19 cellular contexts compared by ENCODE assay signal in the genomic region with DNA sequence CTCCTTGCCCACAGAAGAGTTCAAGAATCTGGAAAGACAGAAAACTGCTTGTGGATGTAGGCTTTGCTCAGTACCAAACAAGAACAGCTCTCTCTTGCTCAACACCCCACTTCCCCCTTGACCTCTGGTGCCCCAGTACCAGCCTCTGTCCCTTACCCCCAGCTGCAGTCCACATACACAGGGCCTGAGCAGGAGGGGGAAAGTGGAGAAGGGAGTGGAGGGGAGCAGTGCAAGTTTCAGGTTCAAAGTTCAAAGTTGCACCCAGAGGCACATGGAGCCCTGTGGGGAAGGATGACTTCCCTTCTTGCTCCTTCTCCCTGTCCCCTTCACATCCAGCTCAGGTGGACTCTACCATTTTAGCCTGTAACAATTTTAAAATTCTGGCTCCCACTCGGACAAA.
DNase-seq lines count a peak whose midpoint lies in the region; ATAC-seq and TF ChIP-seq lines count a peak whose summit lies in the region.
"Had no signal": no experiment of that assay in that cellular context is flagged by ENCODE, and none has a peak within 500 bp of the region (broad histone marks: within the 10 kb centered on the region; RNA-seq: fewer than 3 reads in every experiment).

No MANE protein-coding gene starts in this region.

- no peak overlapping the region for H3K4me2 ChIP-seq in GM23338
- no peak overlapping the region for H3K4me2 ChIP-seq in neural progenitor cell

- H3K4me3 Mint-ChIP-seq in GM23338 (no peak overlapping the region), neural progenitor cell (no peak overlapping the region)
- H3K4me3 Mint-ChIP-seq: activated CD4-positive, alpha-beta T cell treated with anti-CD3 and anti-CD28 coated beads, Interleukin-2, amount 10 ng/mL, durations not matched to agents 7 days and 5 days; CD14-positive monocyte; effector memory CD8-positive, alpha-beta T cell; memory B cell had no signal

- H4K20me1 ChIP-seq in GM23338 (replicated peaks; ENCODE audit: insufficient read depth) (no peaks in the 10 kb centered on the region), neural progenitor cell (ENCODE audit: low read depth) (no peaks in the 10 kb centered on the region)

- no peaks in the 10 kb centered on the region for H3K9me2 ChIP-seq in GM23338 (ENCODE audit: insufficient read depth)

- H3K27ac ChIP-seq in GM23338 (ENCODE audit: low read depth) (no peak overlapping the region), heart left ventricle (no peak overlapping the region), neutrophil (peak overlapping the region; percentile 58), neural progenitor cell (no peak overlapping the region)

- no peaks in the 10 kb centered on the region for H3K4me1 ChIP-seq in GM23338 (ENCODE audit: insufficient read depth)
- peaks cover 0 to 7% (median 0%) of the 10 kb centered on the region in 12 donors for H3K4me1 ChIP-seq in heart left ventricle
- peaks cover 17 to 20% of the 10 kb centered on the region in 2 experiments for H3K4me1 ChIP-seq in neutrophil (ENCODE audit: control insufficient read depth in 1 of 2, insufficient read depth in 1 of 2, low read depth in 1 of 2, low read length in 1 of 2)
- no peaks in the 10 kb centered on the region for H3K4me1 ChIP-seq in neural progenitor cell

- no peaks in the 10 kb centered on the region for H3K27me3 ChIP-seq in GM23338 (ENCODE audit: insufficient read depth)
- H3K27me3 ChIP-seq in heart left ventricle, result no peaks in the 10 kb centered on the region
- no peaks in the 10 kb centered on the region for H3K27me3 ChIP-seq in neutrophil
- no peaks in the 10 kb centered on the region for H3K27me3 ChIP-seq in neural progenitor cell

- ATAC-seq in GM23338 (no peak), heart left ventricle (peak in 3 of 4 donors; percentile 18 to 60 (median 32)), HG02588 (IDR thresholded peaks at IDR 0.05; ENCODE audit: unreplicated experiment) (no peak)
- ATAC-seq: naive thymus-derived CD8-positive, alpha-beta T cell had no signal

- no peak for TF ChIP-seq POLR2A in heart left ventricle (IDR thresholded peaks at IDR 0.05)

- no peak for DNase-seq in GM23338 (ENCODE audit: low spot score)
- DNase-seq in NOMO-1 treated with DMSO at 0.1 percent for 48 hours (lab: John Stamatoyannopoulos, UW; ENCODE audit: unreplicated experiment), result peak; percentile 57
- no peak for DNase-seq in heart left ventricle
- no peak for DNase-seq in retina
- DNase-seq in kidney tubule cell (ENCODE audit: low spot score), result no peak
- DNase-seq in neural progenitor cell (ENCODE audit: low spot score), result no peak
- DNase-seq: activated CD4-positive, alpha-beta T cell treated with anti-CD3 and anti-CD28 coated beads, Interleukin-2, amount 10 ng/mL, durations not matched to agents 7 days and 5 days; activated effector memory CD4-positive, alpha-beta T cell treated with anti-CD3 and anti-CD28 coated beads, Interleukin-2, amount 50 U/mL, for 16 hours; effector memory CD8-positive, alpha-beta T cell; immature natural killer cell; naive thymus-derived CD8-positive, alpha-beta T cell; NCI-H1694; stimulated activated CD4-positive, alpha-beta T cell treated with anti-CD3 and anti-CD28 coated beads, Interleukin-4, amount 100 ng/mL, for 24 hours; SW 1271 had no signal

- no peak overlapping the region for H3K9ac ChIP-seq in neural progenitor cell

- no peaks in the 10 kb centered on the region for H3F3A ChIP-seq in GM23338 (replicated peaks; ENCODE audit: low read depth)
- H3F3A ChIP-seq in neural progenitor cell (ENCODE audit: low read depth), result no peaks in the 10 kb centered on the region

- H3K4me1 Mint-ChIP-seq in GM23338 (peaks cover 11% of the 10 kb centered on the region), neural progenitor cell (peaks cover 13% of the 10 kb centered on the region)
- H3K4me1 Mint-ChIP-seq: memory B cell had no signal

- WGBS in heart left ventricle, 4 donors, result 89 to 96% (median 92%) methylated on average over 1 of the region's 1 CpG

- no peaks in the 10 kb centered on the region for H3K36me3 Mint-ChIP-seq in GM23338 (ENCODE audit: low read depth)
- no peaks in the 10 kb centered on the region for H3K36me3 Mint-ChIP-seq in neural progenitor cell
- H3K36me3 Mint-ChIP-seq: CD14-positive monocyte had no signal

- H3K9me3 ChIP-seq in heart left ventricle (no peaks in the 10 kb centered on the region), neutrophil (no peaks in the 10 kb centered on the region), neural progenitor cell (ENCODE audit: low read depth) (no peaks in the 10 kb centered on the region)

- TF ChIP-seq CTCF in GM23338 (conservative IDR thresholded peaks at IDR 0.05; ENCODE audit: low read depth in 2 of 2) (no peak), heart left ventricle (IDR thresholded peaks at IDR 0.05) (no peak), neutrophil (IDR thresholded peaks at IDR 0.05) (no peak), neural progenitor cell (IDR thresholded peaks at IDR 0.05) (no peak)

- H3K4me3 ChIP-seq in GM23338 (no peak overlapping the region), heart left ventricle (no peak overlapping the region), neutrophil (ENCODE audit: low read depth in 1 of 2, low read length in 1 of 2) (no peak overlapping the region), neural progenitor cell (no peak overlapping the region)

- intact Hi-C loops in heart left ventricle (cut with DNase I), result no loop called here

- H3K27me3 Mint-ChIP-seq in GM23338 (ENCODE audit: insufficient read depth, low read depth, poor library complexity) (no peaks in the 10 kb centered on the region), neural progenitor cell (ENCODE audit: insufficient read depth, low read depth) (peaks cover 3% of the 10 kb centered on the region)
- H3K27me3 Mint-ChIP-seq: activated CD4-positive, alpha-beta T cell treated with anti-CD3 and anti-CD28 coated beads, Interleukin-2, amount 10 ng/mL, durations not matched to agents 7 days and 5 days; effector memory CD8-positive, alpha-beta T cell; naive thymus-derived CD8-positive, alpha-beta T cell; progenitor cell of endocrine pancreas had no signal

- H3K9me3 Mint-ChIP-seq in GM23338 (peaks cover 4% of the 10 kb centered on the region; the same call in 2 of the 3 replicates), neural progenitor cell (no peaks in the 10 kb centered on the region)
- H3K9me3 Mint-ChIP-seq: activated CD4-positive, alpha-beta T cell treated with anti-CD3 and anti-CD28 coated beads, Interleukin-2, amount 10 ng/mL, durations not matched to agents 7 days and 5 days; CD14-positive monocyte; effector memory CD8-positive, alpha-beta T cell; immature natural killer cell; memory B cell; naive thymus-derived CD8-positive, alpha-beta T cell had no signal

- H3K36me3 ChIP-seq in GM23338 (ENCODE audit: insufficient read depth), result no peaks in the 10 kb centered on the region
- H3K36me3 ChIP-seq in heart left ventricle, result peaks cover 0 to 98% (median 47%) of the 10 kb centered on the region in 9 donors
- no peaks in the 10 kb centered on the region for H3K36me3 ChIP-seq in neutrophil
- H3K36me3 ChIP-seq in neural progenitor cell, result no peaks in the 10 kb centered on the region

- H2AFZ ChIP-seq in GM23338, result peak overlapping the region; percentile 78; the same call in 1 of the 2 replicates
- H2AFZ ChIP-seq in neural progenitor cell (replicated peaks), result no peak overlapping the region

- H3K27ac Mint-ChIP-seq in GM23338 (no peak overlapping the region), neural progenitor cell (no peak overlapping the region)
- H3K27ac Mint-ChIP-seq: activated CD4-positive, alpha-beta T cell treated with anti-CD3 and anti-CD28 coated beads, Interleukin-2, amount 10 ng/mL, durations not matched to agents 7 days and 5 days; effector memory CD8-positive, alpha-beta T cell; memory B cell; naive thymus-derived CD8-positive, alpha-beta T cell; progenitor cell of endocrine pancreas had no signal

- H3K79me2 ChIP-seq in GM23338 (replicated peaks; ENCODE audit: insufficient read depth) (no peaks in the 10 kb centered on the region), neural progenitor cell (ENCODE audit: low read depth) (no peaks in the 10 kb centered on the region)

TF ChIP-seq in GM23338, 12 proteins besides CTCF, POLR2A, EP300 and RAD21 (continues in another document):
- TF ChIP-seq, protein P1, sequence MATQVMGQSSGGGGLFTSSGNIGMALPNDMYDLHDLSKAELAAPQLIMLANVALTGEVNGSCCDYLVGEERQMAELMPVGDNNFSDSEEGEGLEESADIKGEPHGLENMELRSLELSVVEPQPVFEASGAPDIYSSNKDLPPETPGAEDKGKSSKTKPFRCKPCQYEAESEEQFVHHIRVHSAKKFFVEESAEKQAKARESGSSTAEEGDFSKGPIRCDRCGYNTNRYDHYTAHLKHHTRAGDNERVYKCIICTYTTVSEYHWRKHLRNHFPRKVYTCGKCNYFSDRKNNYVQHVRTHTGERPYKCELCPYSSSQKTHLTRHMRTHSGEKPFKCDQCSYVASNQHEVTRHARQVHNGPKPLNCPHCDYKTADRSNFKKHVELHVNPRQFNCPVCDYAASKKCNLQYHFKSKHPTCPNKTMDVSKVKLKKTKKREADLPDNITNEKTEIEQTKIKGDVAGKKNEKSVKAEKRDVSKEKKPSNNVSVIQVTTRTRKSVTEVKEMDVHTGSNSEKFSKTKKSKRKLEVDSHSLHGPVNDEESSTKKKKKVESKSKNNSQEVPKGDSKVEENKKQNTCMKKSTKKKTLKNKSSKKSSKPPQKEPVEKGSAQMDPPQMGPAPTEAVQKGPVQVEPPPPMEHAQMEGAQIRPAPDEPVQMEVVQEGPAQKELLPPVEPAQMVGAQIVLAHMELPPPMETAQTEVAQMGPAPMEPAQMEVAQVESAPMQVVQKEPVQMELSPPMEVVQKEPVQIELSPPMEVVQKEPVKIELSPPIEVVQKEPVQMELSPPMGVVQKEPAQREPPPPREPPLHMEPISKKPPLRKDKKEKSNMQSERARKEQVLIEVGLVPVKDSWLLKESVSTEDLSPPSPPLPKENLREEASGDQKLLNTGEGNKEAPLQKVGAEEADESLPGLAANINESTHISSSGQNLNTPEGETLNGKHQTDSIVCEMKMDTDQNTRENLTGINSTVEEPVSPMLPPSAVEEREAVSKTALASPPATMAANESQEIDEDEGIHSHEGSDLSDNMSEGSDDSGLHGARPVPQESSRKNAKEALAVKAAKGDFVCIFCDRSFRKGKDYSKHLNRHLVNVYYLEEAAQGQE (IDR thresholded peaks at IDR 0.05; ENCODE audit: unreplicated experiment), result no peak
- TF ChIP-seq ZNF114 (CRISPR knock-in tag; IDR thresholded peaks at IDR 0.05), result no peak
- TF ChIP-seq CREB1 (CRISPR knock-in tag; IDR thresholded peaks at IDR 0.05; ENCODE audit: low read depth), result no peak
- TF ChIP-seq STAT1 (IDR thresholded peaks at IDR 0.05; ENCODE audit: unreplicated experiment), result no peak
- no peak for TF ChIP-seq JUNB (IDR thresholded peaks at IDR 0.05; ENCODE audit: unreplicated experiment)

Comparison
In these comparisons a context has a peak if more than half of its experiments do, and no peak if none do; other contexts are left out.
1. ATAC-seq: peak in heart left ventricle (3 of 4); none in GM23338 (single experiment) and HG02588 (single experiment).